In genomic region chr7:100692578-100692961, GRCh38 we compare ENCODE assay signal across 8 cellular contexts. TPM values are rescaled to one million over a fixed set of nuclear protein-coding genes. Genes with fewer than 3 reads are reported as not detected.
A peak's percentile ranks its signal among the peaks of the same experiment; 100 is the strongest.
DNase-seq lines count a peak whose midpoint lies in the region; ATAC-seq and TF ChIP-seq lines count a peak whose summit lies in the region.

No MANE protein-coding gene starts in this region.

- DNase-seq in Calu3 (no peak), Panc1 (ENCODE audit: low read depth, low spot score) (no peak), esophagus muscularis mucosa (ENCODE audit: extremely low spot score) (no peak), progenitor cell of endocrine pancreas (ENCODE audit: low spot score, unreplicated experiment) (no peak), HPDE6-E6E7 (ENCODE audit: extremely low spot score) (no peak), NCI-H2107 treated with DMSO at 0.1 percent for 48 hours (lab: John Stamatoyannopoulos, UW; ENCODE audit: unreplicated experiment) (no peak)

- CTCF ChIA-PET in Calu3 (lab: Charles Lee): interaction anchor here (0.9 kb wide), 1 partner anchor 58 kb away, joined by 3 read pairs; no protein-coding TSS in a partner anchor
- CTCF ChIA-PET in Panc1 (lab: Charles Lee): interaction anchor here (0.5 to 1.4 kb wide), 7 partner anchors 14 to 242 kb away, joined by 3 to 14 read pairs (median 4); partner anchors contain the start of gene EPHB4

- H3K27me3 ChIP-seq in Panc1 (ENCODE audit: control insufficient read depth, insufficient read depth, low read length) (no peaks in the 10 kb centered on the region), esophagus muscularis mucosa (no peaks in the 10 kb centered on the region)

- no peak for ATAC-seq in Panc1
- no peak for ATAC-seq in GM18907 (IDR thresholded peaks at IDR 0.05; ENCODE audit: unreplicated experiment)
- ATAC-seq in HG02623 (IDR thresholded peaks at IDR 0.05; ENCODE audit: unreplicated experiment): no peak

- H3K4me1 ChIP-seq in Panc1 (ENCODE audit: control insufficient read depth, insufficient read depth, low read length) (peaks cover 24% of the 10 kb centered on the region), esophagus muscularis mucosa (peaks cover 57 to 67% (median 66%) of the 10 kb centered on the region in 4 donors)

- POLR2A ChIA-PET in Panc1 (lab: Charles Lee): interaction anchor here (0.5 kb wide), 1 partner anchor 142 kb away, joined by 5 read pairs; no protein-coding TSS in a partner anchor

- H3K4me3 Mint-ChIP-seq in Calu3 (ENCODE audit: low read depth, unreplicated experiment) (peak overlapping the region; percentile 92), progenitor cell of endocrine pancreas (ENCODE audit: low read depth) (peak overlapping the region; percentile 90)

- H3K36me3 Mint-ChIP-seq in Calu3 (ENCODE audit: insufficient read depth, unreplicated experiment) (peaks cover 37% of the 10 kb centered on the region), progenitor cell of endocrine pancreas (ENCODE audit: insufficient read depth) (peaks cover 2% of the 10 kb centered on the region)

- H3K9me3 Mint-ChIP-seq in Calu3 (ENCODE audit: low read depth, unreplicated experiment) (no peaks in the 10 kb centered on the region), progenitor cell of endocrine pancreas (ENCODE audit: low read depth) (no peaks in the 10 kb centered on the region)

- H3K4me1 Mint-ChIP-seq in Calu3 (ENCODE audit: low read depth, unreplicated experiment): peaks cover 10% of the 10 kb centered on the region
- H3K4me1 Mint-ChIP-seq in progenitor cell of endocrine pancreas (ENCODE audit: low read depth): peaks cover 16% of the 10 kb centered on the region

- no peak for TF ChIP-seq POLR2A in esophagus muscularis mucosa (IDR thresholded peaks at IDR 0.05; ENCODE audit: low read depth)

- intact Hi-C loops in Calu3 (cut with micrococcal nuclease; ENCODE audit: unreplicated experiment): no loop called here
- intact Hi-C loops in Panc1 (cut with micrococcal nuclease; ENCODE audit: unreplicated experiment): no loop called here
- intact Hi-C loops in esophagus muscularis mucosa (cut with DNase I): loop anchor here (5.0 to 10.0 kb wide), 3 partner anchors 90 to 218 kb away; partner anchors contain the start of genes PCOLCE and TSC22D4

- H3K27me3 Mint-ChIP-seq in Calu3 (ENCODE audit: unreplicated experiment) (no peaks in the 10 kb centered on the region), progenitor cell of endocrine pancreas (peaks cover 8% of the 10 kb centered on the region)

- peak overlapping the region; percentile 94 for H3K27ac ChIP-seq in Panc1 (ENCODE audit: low read length)
- H3K27ac ChIP-seq in esophagus muscularis mucosa (replicated peaks in 1 of 4): peak overlapping the region; percentile 47 to 89 (median 84)

- peak overlapping the region; percentile 84 to 91 for H3K4me3 ChIP-seq in Panc1 (ENCODE audit: low read depth in 2 of 2, low read length in 2 of 2)
- H3K4me3 ChIP-seq in esophagus muscularis mucosa: peak overlapping the region; percentile 91 to 97 (median 94)

- peak overlapping the region; percentile 90 for H3K27ac Mint-ChIP-seq in Calu3 (ENCODE audit: unreplicated experiment)
- H3K27ac Mint-ChIP-seq in progenitor cell of endocrine pancreas: peak overlapping the region; percentile 3

- H3K9me3 ChIP-seq in Panc1 (ENCODE audit: control insufficient read depth, insufficient read depth, low read depth, low read length) (no peaks in the 10 kb centered on the region), esophagus muscularis mucosa (no peaks in the 10 kb centered on the region)

- no peak for TF ChIP-seq EP300 in esophagus muscularis mucosa (IDR thresholded peaks at IDR 0.05)

- peaks cover 3% of the 10 kb centered on the region; the same call in 1 of the 2 replicates for H3K36me3 ChIP-seq in Panc1 (ENCODE audit: control insufficient read depth, insufficient read depth, low read length)
- H3K36me3 ChIP-seq in esophagus muscularis mucosa: peaks cover 7 to 26% (median 23%) of the 10 kb centered on the region in 4 donors

- TF ChIP-seq CTCF in Calu3 (IDR thresholded peaks at IDR 0.05; ENCODE audit: unreplicated experiment): no peak
- TF ChIP-seq CTCF in Panc1 (IDR thresholded peaks at IDR 0.05): no peak
- TF ChIP-seq CTCF in esophagus muscularis mucosa (IDR thresholded peaks at IDR 0.05): no peak
- no peak for TF ChIP-seq CTCF in progenitor cell of endocrine pancreas (IDR thresholded peaks at IDR 0.05; ENCODE audit: unreplicated experiment)

- BruUV-seq in Calu3 (replicated peaks; lab: Mats Ljungman, UMichigan) (TSS peak; percentile 55), Panc1 (replicated peaks; lab: Mats Ljungman, UMichigan) (no TSS peak)

- in situ Hi-C loops in Panc1 (cut with HindIII; ENCODE audit: low pct_unique_long_range_greater_than_20kb, low sequenced_read_pairs): no loop called here

- 36% methylated on average over 6 of the region's 6 CpGs for WGBS in esophagus muscularis mucosa

RNA-seq across cellular contexts. Expression of gene GIGYF1, which starts 1.5 kb away (rescaled TPM):
- total RNA-seq in Calu3 (2022) (29.5 and 30.8 TPM in 2 replicates), Panc1 (2021; ENCODE audit: unreplicated experiment) (52.6 TPM), esophagus muscularis mucosa (10 to 100 TPM; 19.5 to 33.5 (median 30.9) TPM), progenitor cell of endocrine pancreas (89.3 and 95.1 TPM in 2 replicates)
- 39.7 TPM for polyA plus RNA-seq in Panc1 (2012; ENCODE audit: insufficient read length)

RNA-seq across cellular contexts. Expression of gene POP7, which starts 13.4 kb away (rescaled TPM):
- total RNA-seq in Calu3 (2022) (28.2 and 31.9 TPM in 2 replicates), Panc1 (2021; ENCODE audit: unreplicated experiment) (52.3 TPM), esophagus muscularis mucosa (10 to 100 TPM; 27.0 to 51.3 (median 43.7) TPM), progenitor cell of endocrine pancreas (30.2 and 33.7 TPM in 2 replicates)
- polyA plus RNA-seq in Panc1 (2012; ENCODE audit: insufficient read length): 79.3 TPM

RNA-seq across cellular contexts. Expression of gene GNB2, which starts 19.0 kb away (rescaled TPM):
- total RNA-seq in Calu3 (2022) (129 and 134 TPM in 2 replicates), Panc1 (2021; ENCODE audit: unreplicated experiment) (289 TPM), esophagus muscularis mucosa (100 to 1,000 TPM; 150 to 229 (median 218) TPM), progenitor cell of endocrine pancreas (160 and 167 TPM in 2 replicates)
- polyA plus RNA-seq in Panc1 (2012; ENCODE audit: insufficient read length): 485 TPM

RNA-seq across cellular contexts. Expression of gene EPO, which starts 27.7 kb away (rescaled TPM):
- total RNA-seq in Calu3 (2022) (not detected in 2 replicates), Panc1 (2021; ENCODE audit: unreplicated experiment) (not detected), esophagus muscularis mucosa (not detected), progenitor cell of endocrine pancreas (0.22 and 0.29 TPM in 2 replicates)
- polyA plus RNA-seq in Panc1 (2012; ENCODE audit: insufficient read length): not detected

RNA-seq across cellular contexts. Expression of gene ACTL6B, which starts 36.3 kb away (rescaled TPM):
- not detected in 2 replicates for total RNA-seq in Calu3 (2022)
- total RNA-seq in Panc1 (2021; ENCODE audit: unreplicated experiment): not detected
- not detected for polyA plus RNA-seq in Panc1 (2012; ENCODE audit: insufficient read length)
- not detected for total RNA-seq in esophagus muscularis mucosa
- 4.1 and 4.2 TPM in 2 replicates for total RNA-seq in progenitor cell of endocrine pancreas
